ENCODE assay signal across 1 cellular context in the genomic region with DNA sequence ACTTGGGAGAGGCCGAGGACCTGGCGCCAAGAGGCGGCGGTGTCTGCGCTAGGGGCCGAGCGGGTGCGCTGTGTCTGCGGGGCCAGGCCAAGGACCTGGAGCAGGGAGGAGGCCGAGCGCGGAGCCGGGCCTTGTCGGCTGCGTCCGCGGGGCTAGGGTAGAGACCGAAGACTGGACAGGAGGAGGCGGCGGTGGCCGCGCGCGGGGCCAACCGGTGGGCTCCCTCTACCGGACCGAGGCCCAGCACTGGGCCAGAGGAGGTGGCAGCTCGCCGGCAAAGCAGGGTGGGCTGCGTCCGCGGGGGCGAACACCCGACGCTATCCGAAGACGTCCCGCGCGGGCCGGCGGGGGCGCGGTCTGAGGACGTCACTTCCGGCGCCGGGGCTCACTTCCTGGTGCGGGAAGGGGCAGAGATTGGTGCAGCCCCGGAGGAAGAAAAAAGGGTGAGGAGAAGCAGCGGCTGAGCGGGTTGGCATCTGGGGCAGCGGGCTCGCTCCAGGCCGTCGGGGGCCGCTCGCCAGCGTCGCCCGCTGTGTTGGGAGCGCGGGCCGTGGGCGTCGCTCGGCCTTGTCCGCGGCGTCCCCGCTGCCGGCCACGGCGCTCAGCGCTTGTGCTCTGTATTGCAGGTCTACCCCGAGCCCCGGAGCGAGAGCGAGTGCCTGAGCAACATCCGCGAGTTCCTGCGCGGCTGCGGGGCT.
TF ChIP-seq lines count a peak whose summit lies in the region.

No MANE protein-coding gene starts in this region.

TF ChIP-seq in HCT116, 20 proteins besides CTCF, POLR2A, EP300 and RAD21 (continued from another document):
- TF ChIP-seq, protein P1, sequence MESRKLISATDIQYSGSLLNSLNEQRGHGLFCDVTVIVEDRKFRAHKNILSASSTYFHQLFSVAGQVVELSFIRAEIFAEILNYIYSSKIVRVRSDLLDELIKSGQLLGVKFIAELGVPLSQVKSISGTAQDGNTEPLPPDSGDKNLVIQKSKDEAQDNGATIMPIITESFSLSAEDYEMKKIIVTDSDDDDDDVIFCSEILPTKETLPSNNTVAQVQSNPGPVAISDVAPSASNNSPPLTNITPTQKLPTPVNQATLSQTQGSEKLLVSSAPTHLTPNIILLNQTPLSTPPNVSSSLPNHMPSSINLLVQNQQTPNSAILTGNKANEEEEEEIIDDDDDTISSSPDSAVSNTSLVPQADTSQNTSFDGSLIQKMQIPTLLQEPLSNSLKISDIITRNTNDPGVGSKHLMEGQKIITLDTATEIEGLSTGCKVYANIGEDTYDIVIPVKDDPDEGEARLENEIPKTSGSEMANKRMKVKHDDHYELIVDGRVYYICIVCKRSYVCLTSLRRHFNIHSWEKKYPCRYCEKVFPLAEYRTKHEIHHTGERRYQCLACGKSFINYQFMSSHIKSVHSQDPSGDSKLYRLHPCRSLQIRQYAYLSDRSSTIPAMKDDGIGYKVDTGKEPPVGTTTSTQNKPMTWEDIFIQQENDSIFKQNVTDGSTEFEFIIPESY (IDR thresholded peaks at IDR 0.05; ENCODE audit: extremely low read depth, insufficient replicate concordance, low read length), result no peak
- TF ChIP-seq ZNF274 (IDR thresholded peaks at IDR 0.05; ENCODE audit: low read depth, low read length) (no peak), TCF7L2 (IDR thresholded peaks at IDR 0.05; ENCODE audit: borderline replicate concordance, extremely low read depth, insufficient read depth, insufficient read length) (peak; percentile 13), SRF (IDR thresholded peaks at IDR 0.05; ENCODE audit: low read depth) (peak; percentile 91), EGR1 (IDR thresholded peaks at IDR 0.05; ENCODE audit: low read depth) (peak; percentile 94), EZH2 (IDR thresholded peaks at IDR 0.05) (no peak), CEBPB (IDR thresholded peaks at IDR 0.05; ENCODE audit: low read depth) (no peak), ELF1 (IDR thresholded peaks at IDR 0.05; ENCODE audit: borderline replicate concordance, low read depth) (peak; percentile 80), YY1 (IDR thresholded peaks at IDR 0.05; ENCODE audit: extremely low read depth, insufficient replicate concordance, low read depth, low read length) (no peak), SIN3A (IDR thresholded peaks at IDR 0.05; ENCODE audit: low read depth) (peak; percentile 90), CBX3 (IDR thresholded peaks at IDR 0.05; ENCODE audit: low read depth) (0 out of 2 replicates have a peak, but pooled peaks have one; percentile 20)
- TF ChIP-seq, protein P2, sequence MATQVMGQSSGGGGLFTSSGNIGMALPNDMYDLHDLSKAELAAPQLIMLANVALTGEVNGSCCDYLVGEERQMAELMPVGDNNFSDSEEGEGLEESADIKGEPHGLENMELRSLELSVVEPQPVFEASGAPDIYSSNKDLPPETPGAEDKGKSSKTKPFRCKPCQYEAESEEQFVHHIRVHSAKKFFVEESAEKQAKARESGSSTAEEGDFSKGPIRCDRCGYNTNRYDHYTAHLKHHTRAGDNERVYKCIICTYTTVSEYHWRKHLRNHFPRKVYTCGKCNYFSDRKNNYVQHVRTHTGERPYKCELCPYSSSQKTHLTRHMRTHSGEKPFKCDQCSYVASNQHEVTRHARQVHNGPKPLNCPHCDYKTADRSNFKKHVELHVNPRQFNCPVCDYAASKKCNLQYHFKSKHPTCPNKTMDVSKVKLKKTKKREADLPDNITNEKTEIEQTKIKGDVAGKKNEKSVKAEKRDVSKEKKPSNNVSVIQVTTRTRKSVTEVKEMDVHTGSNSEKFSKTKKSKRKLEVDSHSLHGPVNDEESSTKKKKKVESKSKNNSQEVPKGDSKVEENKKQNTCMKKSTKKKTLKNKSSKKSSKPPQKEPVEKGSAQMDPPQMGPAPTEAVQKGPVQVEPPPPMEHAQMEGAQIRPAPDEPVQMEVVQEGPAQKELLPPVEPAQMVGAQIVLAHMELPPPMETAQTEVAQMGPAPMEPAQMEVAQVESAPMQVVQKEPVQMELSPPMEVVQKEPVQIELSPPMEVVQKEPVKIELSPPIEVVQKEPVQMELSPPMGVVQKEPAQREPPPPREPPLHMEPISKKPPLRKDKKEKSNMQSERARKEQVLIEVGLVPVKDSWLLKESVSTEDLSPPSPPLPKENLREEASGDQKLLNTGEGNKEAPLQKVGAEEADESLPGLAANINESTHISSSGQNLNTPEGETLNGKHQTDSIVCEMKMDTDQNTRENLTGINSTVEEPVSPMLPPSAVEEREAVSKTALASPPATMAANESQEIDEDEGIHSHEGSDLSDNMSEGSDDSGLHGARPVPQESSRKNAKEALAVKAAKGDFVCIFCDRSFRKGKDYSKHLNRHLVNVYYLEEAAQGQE (IDR thresholded peaks at IDR 0.05; ENCODE audit: low read depth), result no peak
TF ChIP-seq in HCT116: peak in this region for 9.
